19 cellular contexts compared by ENCODE assay signal in the genomic region with DNA sequence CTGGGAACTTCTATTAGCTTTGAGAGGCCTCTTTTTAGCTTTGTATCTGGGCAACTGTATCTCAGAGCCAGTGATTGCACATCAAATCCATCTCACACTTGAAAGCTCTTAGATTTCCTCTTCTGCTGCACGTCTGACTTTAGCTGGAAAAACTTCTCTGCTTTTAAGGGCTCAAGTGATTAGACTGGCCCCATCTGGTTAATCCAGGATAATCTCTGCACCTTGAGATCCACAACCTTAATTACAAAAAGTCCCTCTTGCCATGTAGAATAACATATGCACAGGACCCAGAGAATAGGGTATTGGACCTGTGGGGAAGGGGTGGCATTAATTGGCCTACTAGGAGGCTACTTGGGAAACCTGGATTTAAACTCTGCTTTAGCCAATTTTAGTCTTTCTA. TPM values are rescaled to one million over a fixed set of nuclear protein-coding genes. Genes with fewer than 3 reads are reported as not detected.
DNase-seq lines count a peak whose midpoint lies in the region; ATAC-seq and TF ChIP-seq lines count a peak whose summit lies in the region.
"Had no signal": no experiment of that assay in that cellular context is flagged by ENCODE, and none has a peak within 500 bp of the region (broad histone marks: within the 10 kb centered on the region; RNA-seq: fewer than 3 reads in every experiment).

No MANE protein-coding gene starts in this region.

- intact Hi-C loops in cardiac septum (cut with DNase I) = no loop called here

- H3K27ac ChIP-seq in cardiac muscle cell = peak overlapping the region; percentile 26
- H3K27ac ChIP-seq: 22Rv1, BLaER1 had no signal

- no peak overlapping the region for H3K4me3 ChIP-seq in cardiac muscle cell
- H3K4me3 ChIP-seq in MG63 = no peak overlapping the region
- H3K4me3 ChIP-seq: BLaER1 had no signal

- ATAC-seq in HG02970 (IDR thresholded peaks at IDR 0.05; ENCODE audit: low FRiP score, unreplicated experiment) = no peak
- no peak for ATAC-seq in GM18867 (IDR thresholded peaks at IDR 0.05; ENCODE audit: unreplicated experiment)
- ATAC-seq: HepG2 had no signal

- no peak for DNase-seq in cardiac muscle cell (ENCODE audit: low read depth in 1 of 2, low spot score in 1 of 2)
- DNase-seq in cardiac septum (ENCODE audit: low spot score) = no peak
- peak; percentile 98 for DNase-seq in NCI-H524 treated with DMSO at 0.1 percent for 48 hours (lab: John Stamatoyannopoulos, UW)
- DNase-seq in G401 (ENCODE audit: low spot score) = no peak
- no peak for DNase-seq in MG63
- DNase-seq: AML-193; Caco-2; CD8-positive, alpha-beta memory T cell; DMS 273 treated with DMSO at 0.1 percent for 48 hours; EL; GDM1; HCEC 1CT; HFFc6 had no signal

- in situ Hi-C loops in G401 (cut with HindIII; ENCODE audit: low sequenced_read_pairs) = no loop called here

- H3K36me3 ChIP-seq in cardiac muscle cell (no peaks in the 10 kb centered on the region), MG63 (no peaks in the 10 kb centered on the region)
- H3K36me3 ChIP-seq: BLaER1 had no signal

- TF ChIP-seq CTCF in cardiac muscle cell (IDR thresholded peaks at IDR 0.05; ENCODE audit: low read depth, low read length) (no peak), brain (conservative IDR thresholded peaks at IDR 0.05) (no peak)

- peak overlapping the region in 3 of 5 experiments; percentile 40 to 72 (median 72) for H3K27ac Mint-ChIP-seq in brain
- H3K27ac Mint-ChIP-seq: CD8-positive, alpha-beta memory T cell; HFFc6 had no signal

- no peaks in the 10 kb centered on the region for H3K36me3 Mint-ChIP-seq in brain

- no peaks in the 10 kb centered on the region for H3K27me3 ChIP-seq in cardiac muscle cell
- no peaks in the 10 kb centered on the region for H3K27me3 ChIP-seq in MG63
- H3K27me3 ChIP-seq: BLaER1 had no signal

- no peaks in the 10 kb centered on the region for H3K27me3 Mint-ChIP-seq in brain

- H3K4me1 Mint-ChIP-seq in brain = peaks cover 12% of the 10 kb centered on the region

- no peaks in the 10 kb centered on the region for H3K9me3 Mint-ChIP-seq in brain
- H3K9me3 Mint-ChIP-seq: CD8-positive, alpha-beta memory T cell; HFFc6 had no signal

- H3K4me1 ChIP-seq in cardiac muscle cell (ENCODE audit: low read depth) = peaks cover 17% of the 10 kb centered on the region
- H3K4me1 ChIP-seq: BLaER1, Caco-2 had no signal

- H3K9me3 ChIP-seq in cardiac muscle cell (ENCODE audit: low read depth) (no peaks in the 10 kb centered on the region), MG63 (no peaks in the 10 kb centered on the region)
- H3K9me3 ChIP-seq: BLaER1, Caco-2 had no signal

- no peak overlapping the region for H3K4me3 Mint-ChIP-seq in brain
- H3K4me3 Mint-ChIP-seq: CD8-positive, alpha-beta memory T cell; HFFc6 had no signal

RNA-seq across cellular contexts. Expression of a gene that starts 24.2 kb away (rescaled TPM):
- total RNA-seq in cardiac muscle cell (37.7 and 39.0 TPM in 2 replicates), cardiac septum (188 TPM)
- polyA plus RNA-seq in cardiac muscle cell (11.2 and 12.1 TPM in 2 replicates), brain (ENCODE audit: insufficient read depth, low read depth, low replicate concordance) (0.08 TPM)
- total RNA-seq in G401 (2014; rRNA removed; shearing (Covaris generic)) = not detected in 2 replicates
- total RNA-seq in MG63 (2014; rRNA removed; shearing (Covaris generic); ENCODE audit: low replicate concordance) = not detected in 2 replicates
- total RNA-seq: HFFc6 had no signal
- polyA plus RNA-seq: CD8-positive, alpha-beta memory T cell had no signal

Comparison
In these comparisons a context has a peak if more than half of its experiments do, and no peak if none do; other contexts are left out.
1. RNA of a gene that starts 24.2 kb away (total RNA-seq): 188 TPM in cardiac septum (single experiment) and 37.7 to 39.0 TPM in cardiac muscle cell; not detected in G401 and not detected in MG63; every median in the first group is over 10 times any median in the second.